In genomic region chr6:42879372-42880239, GRCh38 we compare ENCODE assay signal across 1 cellular context.
A peak's percentile ranks its signal among the peaks of the same experiment; 100 is the strongest.
TF ChIP-seq lines count a peak whose summit lies in the region.

RPL7L1 (plus strand) TSS chr6:42879616; CDS start chr6:42879911, 295 bp downstream.

TF ChIP-seq in HepG2, 621 proteins besides CTCF, POLR2A, EP300 and RAD21 (continued from another document and continues in another):
- peak; percentile 91 for TF ChIP-seq ZNF407 (CRISPR knock-in tag; IDR thresholded peaks at IDR 0.05; ENCODE audit: not compliant biosample characterization)
- no peak for TF ChIP-seq EHMT2 (IDR thresholded peaks at IDR 0.05; ENCODE audit: borderline replicate concordance, low read depth, low read length)
- TF ChIP-seq ZBTB2 (CRISPR knock-in tag; IDR thresholded peaks at IDR 0.05; ENCODE audit: low read depth) = peak; percentile 53
- TF ChIP-seq ZNF670 (CRISPR knock-in tag; IDR thresholded peaks at IDR 0.05; ENCODE audit: borderline replicate concordance) = no peak
- no peak for TF ChIP-seq IKZF1 (IDR thresholded peaks at IDR 0.05)
- TF ChIP-seq LRRFIP1 (CRISPR knock-in tag; conservative IDR thresholded peaks at IDR 0.05) = 0 out of 2 replicates have a peak, but pooled peaks have one; percentile 12
- TF ChIP-seq AFF4 (CRISPR knock-in tag; IDR thresholded peaks at IDR 0.05) = peak; percentile 77; the same call in 1 of the 2 replicates
- no peak for TF ChIP-seq ZNF841 (CRISPR knock-in tag; IDR thresholded peaks at IDR 0.05; ENCODE audit: borderline replicate concordance)
- TF ChIP-seq CCAR2 (optimal IDR thresholded peaks at IDR 0.05; ENCODE audit: low read depth, low read length) = no peak
- TF ChIP-seq SYNCRIP (IDR thresholded peaks at IDR 0.05; ENCODE audit: insufficient read depth, low read depth, low read length) = no peak
- TF ChIP-seq RXRA (CRISPR knock-in tag; IDR thresholded peaks at IDR 0.05) = peak; percentile 67
- peak; percentile 1; the same call in 1 of the 2 replicates for TF ChIP-seq ZMYM3 (CRISPR knock-in tag; IDR thresholded peaks at IDR 0.05)
- TF ChIP-seq PHF21A (CRISPR knock-in tag; IDR thresholded peaks at IDR 0.05) = peak; percentile 91
- TF ChIP-seq ZNF607 (CRISPR knock-in tag; IDR thresholded peaks at IDR 0.05; ENCODE audit: borderline replicate concordance) = peak; percentile 81
- no peak for TF ChIP-seq NPAS2 (CRISPR knock-in tag; IDR thresholded peaks at IDR 0.05; ENCODE audit: borderline replicate concordance)
- TF ChIP-seq ZNF337 (CRISPR knock-in tag; IDR thresholded peaks at IDR 0.05; ENCODE audit: borderline replicate concordance, low read depth) = peak; percentile 85; the same call in 1 of the 2 replicates
- TF ChIP-seq AHR (CRISPR knock-in tag; IDR thresholded peaks at IDR 0.05) = peak; percentile 82; the same call in 1 of the 2 replicates
- TF ChIP-seq KDM2A (CRISPR knock-in tag; IDR thresholded peaks at IDR 0.05; ENCODE audit: borderline replicate concordance, low read depth) = peak; percentile 97
- 0 out of 2 replicates have a peak, but pooled peaks have one; percentile 56 for TF ChIP-seq CC2D1A (CRISPR knock-in tag; IDR thresholded peaks at IDR 0.05)
- TF ChIP-seq POLR2AphosphoS2 (IDR thresholded peaks at IDR 0.05; ENCODE audit: low read depth, low read length) = peak; percentile 95
- TF ChIP-seq HOXA3 (CRISPR knock-in tag; IDR thresholded peaks at IDR 0.05) = peak; percentile 97
- no peak; the same call in none of the 2 replicates for TF ChIP-seq ARNT2 (CRISPR knock-in tag; IDR thresholded peaks at IDR 0.05; ENCODE audit: low read depth)
- no peak; the same call in 1 of the 2 replicates for TF ChIP-seq JUN (CRISPR knock-in tag; IDR thresholded peaks at IDR 0.05)
- TF ChIP-seq ZNF124 (CRISPR knock-in tag; IDR thresholded peaks at IDR 0.05) = peak; percentile 75; the same call in 1 of the 2 replicates
- peak in 1 of 2 experiments; percentile 3; a peak in 1 of 4 replicates for TF ChIP-seq NR2F1 (CRISPR knock-in tag; IDR thresholded peaks at IDR 0.05)
- TF ChIP-seq, protein P1, sequence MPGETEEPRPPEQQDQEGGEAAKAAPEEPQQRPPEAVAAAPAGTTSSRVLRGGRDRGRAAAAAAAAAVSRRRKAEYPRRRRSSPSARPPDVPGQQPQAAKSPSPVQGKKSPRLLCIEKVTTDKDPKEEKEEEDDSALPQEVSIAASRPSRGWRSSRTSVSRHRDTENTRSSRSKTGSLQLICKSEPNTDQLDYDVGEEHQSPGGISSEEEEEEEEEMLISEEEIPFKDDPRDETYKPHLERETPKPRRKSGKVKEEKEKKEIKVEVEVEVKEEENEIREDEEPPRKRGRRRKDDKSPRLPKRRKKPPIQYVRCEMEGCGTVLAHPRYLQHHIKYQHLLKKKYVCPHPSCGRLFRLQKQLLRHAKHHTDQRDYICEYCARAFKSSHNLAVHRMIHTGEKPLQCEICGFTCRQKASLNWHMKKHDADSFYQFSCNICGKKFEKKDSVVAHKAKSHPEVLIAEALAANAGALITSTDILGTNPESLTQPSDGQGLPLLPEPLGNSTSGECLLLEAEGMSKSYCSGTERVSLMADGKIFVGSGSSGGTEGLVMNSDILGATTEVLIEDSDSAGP (CRISPR knock-in tag; IDR thresholded peaks at IDR 0.05; ENCODE audit: borderline replicate concordance) = peak; percentile 86; the same call in 1 of the 2 replicates
- no peak for TF ChIP-seq FOXC1 (CRISPR knock-in tag; IDR thresholded peaks at IDR 0.05; ENCODE audit: borderline replicate concordance)
- peak; percentile 99 for TF ChIP-seq KAT8 (CRISPR knock-in tag; IDR thresholded peaks at IDR 0.05)
- TF ChIP-seq ZNF788 (CRISPR knock-in tag; IDR thresholded peaks at IDR 0.05; ENCODE audit: borderline replicate concordance) = peak; percentile 74
- TF ChIP-seq, protein P2, sequence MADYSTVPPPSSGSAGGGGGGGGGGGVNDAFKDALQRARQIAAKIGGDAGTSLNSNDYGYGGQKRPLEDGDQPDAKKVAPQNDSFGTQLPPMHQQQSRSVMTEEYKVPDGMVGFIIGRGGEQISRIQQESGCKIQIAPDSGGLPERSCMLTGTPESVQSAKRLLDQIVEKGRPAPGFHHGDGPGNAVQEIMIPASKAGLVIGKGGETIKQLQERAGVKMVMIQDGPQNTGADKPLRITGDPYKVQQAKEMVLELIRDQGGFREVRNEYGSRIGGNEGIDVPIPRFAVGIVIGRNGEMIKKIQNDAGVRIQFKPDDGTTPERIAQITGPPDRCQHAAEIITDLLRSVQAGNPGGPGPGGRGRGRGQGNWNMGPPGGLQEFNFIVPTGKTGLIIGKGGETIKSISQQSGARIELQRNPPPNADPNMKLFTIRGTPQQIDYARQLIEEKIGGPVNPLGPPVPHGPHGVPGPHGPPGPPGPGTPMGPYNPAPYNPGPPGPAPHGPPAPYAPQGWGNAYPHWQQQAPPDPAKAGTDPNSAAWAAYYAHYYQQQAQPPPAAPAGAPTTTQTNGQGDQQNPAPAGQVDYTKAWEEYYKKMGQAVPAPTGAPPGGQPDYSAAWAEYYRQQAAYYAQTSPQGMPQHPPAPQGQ (CRISPR knock-in tag; IDR thresholded peaks at IDR 0.05; ENCODE audit: borderline replicate concordance) = no peak
- peak; percentile 44; the same call in 1 of the 2 replicates for TF ChIP-seq KAT7 (CRISPR knock-in tag; IDR thresholded peaks at IDR 0.05; ENCODE audit: borderline replicate concordance)
- TF ChIP-seq RAD51 (IDR thresholded peaks at IDR 0.05; ENCODE audit: borderline replicate concordance) = no peak
- peak; percentile 74; the same call in 1 of the 2 replicates for TF ChIP-seq NAIF1 (CRISPR knock-in tag; IDR thresholded peaks at IDR 0.05; ENCODE audit: borderline replicate concordance)
- TF ChIP-seq, protein P3, sequence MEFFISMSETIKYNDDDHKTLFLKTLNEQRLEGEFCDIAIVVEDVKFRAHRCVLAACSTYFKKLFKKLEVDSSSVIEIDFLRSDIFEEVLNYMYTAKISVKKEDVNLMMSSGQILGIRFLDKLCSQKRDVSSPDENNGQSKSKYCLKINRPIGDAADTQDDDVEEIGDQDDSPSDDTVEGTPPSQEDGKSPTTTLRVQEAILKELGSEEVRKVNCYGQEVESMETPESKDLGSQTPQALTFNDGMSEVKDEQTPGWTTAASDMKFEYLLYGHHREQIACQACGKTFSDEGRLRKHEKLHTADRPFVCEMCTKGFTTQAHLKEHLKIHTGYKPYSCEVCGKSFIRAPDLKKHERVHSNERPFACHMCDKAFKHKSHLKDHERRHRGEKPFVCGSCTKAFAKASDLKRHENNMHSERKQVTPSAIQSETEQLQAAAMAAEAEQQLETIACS (CRISPR knock-in tag; IDR thresholded peaks at IDR 0.05) = no peak
- peak; percentile 60; the same call in 1 of the 2 replicates for TF ChIP-seq ZBTB3 (CRISPR knock-in tag; IDR thresholded peaks at IDR 0.05; ENCODE audit: borderline replicate concordance, low read depth)
- peak; percentile 85; the same call in 1 of the 2 replicates for TF ChIP-seq ARHGAP35 (CRISPR knock-in tag; IDR thresholded peaks at IDR 0.05; ENCODE audit: borderline replicate concordance)
- TF ChIP-seq RORA (CRISPR knock-in tag; IDR thresholded peaks at IDR 0.05) = no peak
